In genomic region chr20:10511507-10512231, GRCh38 we compare ENCODE assay signal across 8 cellular contexts.
DNase-seq lines count a peak whose midpoint lies in the region; ATAC-seq and TF ChIP-seq lines count a peak whose summit lies in the region.

No MANE protein-coding gene starts in this region.

- no peaks in the 10 kb centered on the region for H3K9me3 Mint-ChIP-seq in activated CD8-positive, alpha-beta T cell treated with anti-CD3 and anti-CD28 coated beads, Interleukin-2, amount 10 ng/mL, durations not matched to agents 7 days and 5 days (ENCODE audit: insufficient read depth)
- H3K9me3 Mint-ChIP-seq in endothelial cell (ENCODE audit: unreplicated experiment) = no peaks in the 10 kb centered on the region

- ATAC-seq in GM18907 (IDR thresholded peaks at IDR 0.05; ENCODE audit: unreplicated experiment) (peak; percentile 98), HG03103 (IDR thresholded peaks at IDR 0.05; ENCODE audit: low read depth, unreplicated experiment) (peak; percentile 97)
- peak; percentile 96 for ATAC-seq in activated CD8-positive, alpha-beta T cell treated with anti-CD3 and anti-CD28 coated beads, Interleukin-2, amount 10 ng/mL, durations not matched to agents 7 days and 5 days

- POLR2A ChIA-PET in activated CD8-positive, alpha-beta T cell treated with anti-CD3 and anti-CD28 coated beads, Interleukin-2, amount 10 ng/mL, durations not matched to agents 7 days and 5 days (lab: Charles Lee) = no interaction called here

- TF ChIP-seq CTCF in AG09319 (IDR thresholded peaks at IDR 0.05; ENCODE audit: low read depth, low read length) = no peak
- TF ChIP-seq CTCF in endothelial cell (IDR thresholded peaks at IDR 0.05; ENCODE audit: unreplicated experiment) = no peak

- DNase-seq in AG09319 (ENCODE audit: extremely low read depth, low read depth) (peak; percentile 75), NCI-H82 (lab: John Stamatoyannopoulos, UW) (peak; percentile 77), endothelial cell (ENCODE audit: low spot score) (no peak), mucosa of gallbladder (ENCODE audit: low spot score) (peak; percentile 87)
- DNase-seq in activated CD8-positive, alpha-beta T cell treated with anti-CD3 and anti-CD28 coated beads, Interleukin-2, amount 10 ng/mL, durations not matched to agents 7 days and 5 days = peak; percentile 78
- peak; percentile 79 for DNase-seq in stimulated activated CD8-positive, alpha-beta memory T cell treated with anti-CD3 and anti-CD28 coated beads, Interleukin-4, amount 100 ng/mL, for 48 hours

- H3K27me3 Mint-ChIP-seq in activated CD8-positive, alpha-beta T cell treated with anti-CD3 and anti-CD28 coated beads, Interleukin-2, amount 10 ng/mL, durations not matched to agents 7 days and 5 days (ENCODE audit: low read depth) = no peaks in the 10 kb centered on the region
- H3K27me3 Mint-ChIP-seq in endothelial cell (ENCODE audit: unreplicated experiment) = no peaks in the 10 kb centered on the region

- H3K27ac Mint-ChIP-seq in activated CD8-positive, alpha-beta T cell treated with anti-CD3 and anti-CD28 coated beads, Interleukin-2, amount 10 ng/mL, durations not matched to agents 7 days and 5 days = peak overlapping the region; percentile 25
- peak overlapping the region; percentile 9 for H3K27ac Mint-ChIP-seq in endothelial cell (ENCODE audit: unreplicated experiment)

- CTCF ChIA-PET in activated CD8-positive, alpha-beta T cell treated with anti-CD3 and anti-CD28 coated beads, Interleukin-2, amount 10 ng/mL, durations not matched to agents 7 days and 5 days (lab: Charles Lee) = interaction anchor here (0.7 to 1.6 kb wide), 3 partner anchors 9 to 41 kb away, joined by 3 to 5 read pairs (median 3); no protein-coding TSS in a partner anchor

- peak overlapping the region; percentile 30 for H3K4me3 Mint-ChIP-seq in activated CD8-positive, alpha-beta T cell treated with anti-CD3 and anti-CD28 coated beads, Interleukin-2, amount 10 ng/mL, durations not matched to agents 7 days and 5 days
- no peak overlapping the region for H3K4me3 Mint-ChIP-seq in endothelial cell (ENCODE audit: unreplicated experiment)

- peaks cover 41% of the 10 kb centered on the region for H3K4me1 Mint-ChIP-seq in activated CD8-positive, alpha-beta T cell treated with anti-CD3 and anti-CD28 coated beads, Interleukin-2, amount 10 ng/mL, durations not matched to agents 7 days and 5 days (ENCODE audit: low read depth)
- H3K4me1 Mint-ChIP-seq in endothelial cell (ENCODE audit: unreplicated experiment) = peaks cover 11% of the 10 kb centered on the region

- no peaks in the 10 kb centered on the region for H3K36me3 Mint-ChIP-seq in activated CD8-positive, alpha-beta T cell treated with anti-CD3 and anti-CD28 coated beads, Interleukin-2, amount 10 ng/mL, durations not matched to agents 7 days and 5 days (ENCODE audit: low read depth)
- H3K36me3 Mint-ChIP-seq in endothelial cell (ENCODE audit: low read depth, unreplicated experiment) = no peaks in the 10 kb centered on the region
